In the genomic region with DNA sequence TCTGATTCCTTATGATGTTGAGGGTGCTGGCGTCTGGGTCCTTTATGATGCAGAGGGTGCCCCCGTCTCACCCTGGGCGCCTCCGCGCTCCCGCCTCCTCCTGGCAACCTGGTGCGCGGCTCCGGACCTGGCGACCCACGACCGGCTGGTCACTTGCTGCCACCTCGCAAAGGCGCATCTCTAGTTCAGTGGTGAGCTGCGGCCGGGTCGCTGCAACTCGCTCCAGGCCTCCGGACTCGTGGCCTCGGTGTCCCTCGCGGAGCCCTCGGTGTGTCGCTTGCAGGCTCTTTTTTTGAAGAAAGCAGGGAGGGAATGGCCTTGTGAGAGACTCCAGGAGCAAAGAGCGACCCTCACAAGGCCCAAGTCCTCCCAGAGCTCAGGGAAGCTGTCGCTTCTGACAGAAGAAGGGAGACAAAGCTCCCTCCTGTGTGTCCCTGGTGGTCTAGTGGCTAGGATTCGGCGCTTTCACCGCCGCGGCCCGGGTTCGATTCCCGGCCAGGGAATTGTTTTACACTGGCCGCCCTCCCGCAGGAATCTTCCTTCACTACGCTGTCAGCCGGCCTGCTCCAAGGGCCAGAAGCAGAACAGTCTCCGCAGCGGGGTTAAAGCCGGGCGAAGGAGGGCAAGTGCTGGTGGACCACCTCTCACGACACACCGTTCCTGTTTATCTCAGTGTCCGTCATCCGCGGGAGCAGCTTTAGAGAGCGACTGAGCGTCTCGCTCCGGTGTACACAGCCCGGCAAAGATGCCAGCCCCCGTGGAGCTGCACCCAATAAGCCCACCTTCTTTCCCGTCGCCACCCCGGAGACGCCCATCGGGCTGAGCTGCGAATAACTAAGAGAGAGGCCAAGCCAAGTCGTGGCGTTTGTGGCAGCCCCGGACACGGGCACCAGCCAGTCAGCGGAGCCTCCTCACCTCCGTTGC, we compare ENCODE assay signal across 8 cellular contexts. TPM values are rescaled to one million over a fixed set of nuclear protein-coding genes. Genes with fewer than 3 reads are reported as not detected.
DNase-seq lines count a peak whose midpoint lies in the region; ATAC-seq and TF ChIP-seq lines count a peak whose summit lies in the region.
"Not testable (repeated sequence)": the region's sequence is repeated elsewhere in the genome, so short reads cannot be mapped to it uniquely, and the experiment has no call there.

No MANE protein-coding gene starts in this region.

- TF ChIP-seq POLR2A in uterus (IDR thresholded peaks at IDR 0.05) = not testable (repeated sequence)

- H3K79me2 ChIP-seq in OCI-LY3 (ENCODE audit: low read length) = not testable (repeated sequence)

- not testable (repeated sequence) for H3K4me1 Mint-ChIP-seq in activated T-helper 17 cell treated with anti-CD3 and anti-CD28 coated beads, Interleukin-2, amount 50 U/mL, for 72 hours

- not testable (repeated sequence) for H3K9ac ChIP-seq in OCI-LY3 (ENCODE audit: low read length)

- not testable (repeated sequence) for H3K4me1 ChIP-seq in OCI-LY3 (ENCODE audit: low read length); right atrium auricular region; uterus

- H3K27ac Mint-ChIP-seq in activated T-helper 17 cell treated with anti-CD3 and anti-CD28 coated beads, Interleukin-2, amount 50 U/mL, for 72 hours = not testable (repeated sequence)

- H3K27ac ChIP-seq in OCI-LY3 (ENCODE audit: low read length) = not testable (repeated sequence)
- peak overlapping the region in 1 of 2 donors; percentile 19 for H3K27ac ChIP-seq in right atrium auricular region
- peak overlapping the region in 1 of 2 donors; percentile 58 for H3K27ac ChIP-seq in uterus

- H3K9me3 ChIP-seq in OCI-LY3 (ENCODE audit: insufficient read depth, low read length); right atrium auricular region; uterus: not testable (repeated sequence)

- not testable (repeated sequence) for H3K36me3 ChIP-seq in GM06990 (ENCODE audit: control insufficient read depth, insufficient read depth, low read length); OCI-LY3 (replicated peaks; ENCODE audit: low read depth, low read length); right atrium auricular region; uterus

- not testable (repeated sequence) for H3K9me3 Mint-ChIP-seq in activated T-helper 17 cell treated with anti-CD3 and anti-CD28 coated beads, Interleukin-2, amount 50 U/mL, for 72 hours

- peak overlapping the region; percentile 74 for H3K4me3 Mint-ChIP-seq in activated T-helper 17 cell treated with anti-CD3 and anti-CD28 coated beads, Interleukin-2, amount 50 U/mL, for 72 hours

- not testable (repeated sequence) for H4K20me1 ChIP-seq in OCI-LY3 (ENCODE audit: insufficient read depth, low read length)

- intact Hi-C loops in uterus (cut with DNase I; ENCODE audit: low total_unique reads) = not testable (repeated sequence)

- H3K36me3 Mint-ChIP-seq in activated T-helper 17 cell treated with anti-CD3 and anti-CD28 coated beads, Interleukin-2, amount 50 U/mL, for 72 hours (ENCODE audit: low read depth) = not testable (repeated sequence)

- H3K4me2 ChIP-seq in OCI-LY3 (ENCODE audit: low read length) = peak overlapping the region; percentile 9; the same call in 1 of the 2 replicates

- ATAC-seq in activated T-helper 17 cell treated with anti-CD3 and anti-CD28 coated beads, Interleukin-2, amount 50 U/mL, for 72 hours (replicated peaks) = peak; percentile 72

- DNase-seq in GM06990 (ENCODE audit: extremely low read depth, insufficient read length) (peak; percentile 55), right atrium auricular region (ENCODE audit: low spot score) (peak; percentile 62), myocyte (ENCODE audit: low read depth) (peak; percentile 2), uterus (peak; percentile 77 to 86)
- DNase-seq in effector CD8-positive, alpha-beta T cell (lab: John Stamatoyannopoulos, UW) = peak; percentile 13
- peak; percentile 52 for DNase-seq in stimulated activated CD4-positive, alpha-beta T cell treated with anti-CD3 and anti-CD28 coated beads, Interleukin-12 subunit alpha, Interleukin-12 subunit beta, amount 100 ng/mL, for 4 hours

- not testable (repeated sequence) for H2AFZ ChIP-seq in OCI-LY3 (ENCODE audit: low read depth, low read length)

- H3K4me3 ChIP-seq in GM06990 (replicated peaks; ENCODE audit: low read depth, low read length) = not testable (repeated sequence)
- H3K4me3 ChIP-seq in OCI-LY3 (ENCODE audit: low read length) (peak overlapping the region; percentile 42; the same call in 1 of the 2 replicates), right atrium auricular region (peak overlapping the region; percentile 18 to 38), uterus (peak overlapping the region in 1 of 2 donors; percentile 16)

- H3K27me3 ChIP-seq in GM06990 (replicated peaks; ENCODE audit: control insufficient read depth, insufficient read depth, low read length); OCI-LY3 (ENCODE audit: low read depth, low read length); right atrium auricular region; uterus: not testable (repeated sequence)

- not testable (repeated sequence) for TF ChIP-seq CTCF in GM06990 (IDR thresholded peaks at IDR 0.05; ENCODE audit: insufficient read depth, low read length, poor library complexity, severe bottlenecking); OCI-LY3 (IDR thresholded peaks at IDR 0.05; ENCODE audit: low read depth, low read length); right atrium auricular region (IDR thresholded peaks at IDR 0.05); uterus (IDR thresholded peaks at IDR 0.05)

- H3K27me3 Mint-ChIP-seq in activated T-helper 17 cell treated with anti-CD3 and anti-CD28 coated beads, Interleukin-2, amount 50 U/mL, for 72 hours = peaks cover 42% of the 10 kb centered on the region

RNA-seq across cellular contexts. Expression of gene RNU1-2, which starts 23.4 kb away (rescaled TPM):
- total RNA-seq in activated T-helper 17 cell treated with anti-CD3 and anti-CD28 coated beads, Interleukin-2, amount 50 U/mL, for 72 hours = 1,000 to 10,000 TPM; 1,202 to 2,371 TPM
- not detected for total RNA-seq in right atrium auricular region
- not detected in 2 replicates for total RNA-seq in myocyte
- polyA plus RNA-seq in myocyte (2012) = 10.5 TPM
- 1,000 to 10,000 TPM in 1 of 4 donors, under 1 TPM in 3; under 0.01 to 2,125 (median under 0.01) TPM for total RNA-seq in uterus

RNA-seq across cellular contexts. Expression of gene CROCC, which starts 49.3 kb away (rescaled TPM):
- 10 to 100 TPM; 21.2 to 24.5 TPM for total RNA-seq in activated T-helper 17 cell treated with anti-CD3 and anti-CD28 coated beads, Interleukin-2, amount 50 U/mL, for 72 hours
- total RNA-seq in right atrium auricular region (10 to 100 TPM; 10.0 to 11.7 TPM), myocyte (10.6 and 11.8 TPM in 2 replicates), uterus (10 to 100 TPM; 10.2 to 73.5 (median 32.9) TPM)
- polyA plus RNA-seq in myocyte (2012) = 13.3 TPM

Comparison
In these comparisons a context has a peak if more than half of its experiments do, and no peak if none do; other contexts are left out.
1. DNase-seq: peak in every context shown above with its lines; median percentile 82 in uterus; 62 in right atrium auricular region; 55 in GM06990; 52 in stimulated activated CD4-positive, alpha-beta T cell treated with anti-CD3 and anti-CD28 coated beads, Interleukin-12 subunit alpha, Interleukin-12 subunit beta, amount 100 ng/mL, for 4 hours; 13 in effector CD8-positive, alpha-beta T cell; 2 in myocyte.